ENCODE assay signal across 9 cellular contexts in the genomic region with DNA sequence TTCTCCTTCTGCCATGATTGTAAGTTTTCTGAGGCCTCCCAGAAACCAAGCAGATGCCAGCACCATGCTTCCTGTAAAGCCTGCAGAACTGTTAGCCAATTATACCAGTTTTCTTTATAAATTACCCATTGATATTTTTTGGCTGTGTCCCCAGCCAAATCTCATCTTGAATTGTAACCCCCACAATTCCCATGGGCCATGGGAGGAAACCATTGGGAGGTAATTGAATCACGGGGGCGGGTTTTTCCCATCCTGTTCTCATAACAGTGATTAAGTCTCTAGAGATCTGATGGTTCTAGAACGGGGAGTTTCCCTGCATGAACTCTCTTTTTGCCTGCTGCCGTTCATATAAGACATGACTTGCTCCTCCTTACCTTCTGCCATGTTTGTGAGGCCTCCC.
"Had no signal": no experiment of that assay in that cellular context is flagged by ENCODE, and none has a peak within 500 bp of the region (broad histone marks: within the 10 kb centered on the region; RNA-seq: fewer than 3 reads in every experiment).

No MANE protein-coding gene starts in this region.

- H3K27ac ChIP-seq: HL-60, KMS-11 had no signal

- FAIRE-seq: HepG2, K562 had no signal

- H3K4me3 ChIP-seq: K562 had no signal

- H3K27me3 Mint-ChIP-seq: IgD-negative memory B cell had no signal

- H3K27ac Mint-ChIP-seq: IgD-negative memory B cell had no signal

- H3K36me3 Mint-ChIP-seq: IgD-negative memory B cell had no signal

- H3K9ac ChIP-seq: KMS-11 had no signal

- ATAC-seq: HepG2, K562 had no signal

- H3K4me2 ChIP-seq: KMS-11 had no signal

- H3K4me3 Mint-ChIP-seq: IgD-negative memory B cell had no signal

- DNase-seq: IMR-90, Karpas-422, KBM-7, KG1 had no signal
